In genomic region chr4:54439831-54440243, GRCh38 we compare ENCODE assay signal across 9 cellular contexts.
A peak's percentile ranks its signal among the peaks of the same experiment; 100 is the strongest.
DNase-seq lines count a peak whose midpoint lies in the region; ATAC-seq and TF ChIP-seq lines count a peak whose summit lies in the region.
"Had no signal": no experiment of that assay in that cellular context is flagged by ENCODE, and none has a peak within 500 bp of the region (broad histone marks: within the 10 kb centered on the region; RNA-seq: fewer than 3 reads in every experiment).

No MANE protein-coding gene starts in this region.

- TF ChIP-seq POLR2A in transverse colon (IDR thresholded peaks at IDR 0.05): no peak

- peaks cover 0 to 3% (median 0%) of the 10 kb centered on the region in 4 donors for H3K4me1 ChIP-seq in transverse colon
- H3K4me1 ChIP-seq: A549 had no signal

- no peak for TF ChIP-seq EP300 in transverse colon (IDR thresholded peaks at IDR 0.05; ENCODE audit: low read depth)

- in situ Hi-C loops in transverse colon (cut with MboI; ENCODE audit: low pct_ligation_motif_present in 1 of 4, low pct_unique_long_range_greater_than_20kb in 1 of 4, low sequenced_read_pairs in 3 of 4): loop anchor here in 1 of 4 donors (10.0 kb wide), 1 partner anchor 115 kb away; no protein-coding TSS in a partner anchor

- ATAC-seq in activated B cell treated with CpG ODN at 0.5 μM for 24 hours (ENCODE audit: low read depth) (peak; percentile 47), GM21447 (IDR thresholded peaks at IDR 0.05; ENCODE audit: unreplicated experiment) (no peak), HG03520 (IDR thresholded peaks at IDR 0.05; ENCODE audit: unreplicated experiment) (no peak)
- ATAC-seq: A549 had no signal

- H3K4me3 ChIP-seq in transverse colon: no peak overlapping the region
- H3K4me3 ChIP-seq: A549 had no signal

- no peaks in the 10 kb centered on the region for H3K9me3 Mint-ChIP-seq in activated B cell treated with CpG ODN at 0.5 μM for 24 hours

- peaks cover 5% of the 10 kb centered on the region for H3K27me3 Mint-ChIP-seq in activated B cell treated with CpG ODN at 0.5 μM for 24 hours

- H3K4me1 Mint-ChIP-seq in activated B cell treated with CpG ODN at 0.5 μM for 24 hours: no peaks in the 10 kb centered on the region

- no peaks in the 10 kb centered on the region for H3K36me3 Mint-ChIP-seq in activated B cell treated with CpG ODN at 0.5 μM for 24 hours (ENCODE audit: low read depth)

- POLR2A ChIA-PET in activated B cell treated with CpG ODN at 0.5 μM for 24 hours (lab: Charles Lee): interaction anchor here (0.6 kb wide), 1 partner anchor 126 kb away, joined by 4 read pairs; no protein-coding TSS in a partner anchor

- intact Hi-C loops in activated B cell treated with CpG ODN at 0.5 μM for 24 hours (cut with micrococcal nuclease): loop anchor here (2.0 kb wide), 1 partner anchor 117 kb away; no protein-coding TSS in a partner anchor
- intact Hi-C loops in transverse colon (cut with DNase I; ENCODE audit: low total_unique reads): loop anchor here (10.0 kb wide), 1 partner anchor 115 kb away; no protein-coding TSS in a partner anchor

- H3K36me3 ChIP-seq in transverse colon: no peaks in the 10 kb centered on the region

- no peaks in the 10 kb centered on the region for H3K27me3 ChIP-seq in transverse colon

- H3K9me3 ChIP-seq in transverse colon: no peaks in the 10 kb centered on the region
- H3K9me3 ChIP-seq: A549 had no signal

- no peak overlapping the region for H3K4me3 Mint-ChIP-seq in activated B cell treated with CpG ODN at 0.5 μM for 24 hours

- CTCF ChIA-PET in activated B cell treated with CpG ODN at 0.5 μM for 24 hours (lab: Charles Lee): interaction anchor here (1.0 kb wide), 1 partner anchor 115 kb away, joined by 3 read pairs; no protein-coding TSS in a partner anchor

- TF ChIP-seq CTCF in activated B cell treated with CpG ODN at 0.5 μM for 24 hours (IDR thresholded peaks at IDR 0.05) (no peak), transverse colon (IDR thresholded peaks at IDR 0.05) (no peak)

- peak overlapping the region in 2 of 4 donors; percentile 4 to 20 for H3K27ac ChIP-seq in transverse colon
- H3K27ac ChIP-seq: A549 had no signal

- DNase-seq in NCI-H2196 treated with DMSO at 0.1 percent for 48 hours (lab: John Stamatoyannopoulos, UW; ENCODE audit: unreplicated experiment) (peak; percentile 0), NCI-H2196 (lab: John Stamatoyannopoulos, UW; ENCODE audit: unreplicated experiment) (no peak), activated B cell treated with CpG ODN at 0.5 μM for 24 hours (no peak), hepatic stellate cell (ENCODE audit: low spot score) (peak; percentile 45), transverse colon (peak; percentile 9)
- DNase-seq in activated CD4-positive, alpha-beta T cell treated with anti-CD3 and anti-CD28 coated beads for 48 hours: no peak

- H3K27ac Mint-ChIP-seq in activated B cell treated with CpG ODN at 0.5 μM for 24 hours: no peak overlapping the region

- WGBS in transverse colon (ENCODE audit: low coverage in 1 of 2), 2 donors: 29% methylated on average over 6 of the region's 6 CpGs; no CpG with 5 or more reads in 1 of the 2 donors

Comparison
In these comparisons a context has a peak if more than half of its experiments do, and no peak if none do; other contexts are left out.
1. DNase-seq: peak in NCI-H2196 treated with DMSO at 0.1 percent for 48 hours (single experiment), hepatic stellate cell (single experiment) and transverse colon (single experiment); none in NCI-H2196 (single experiment), activated B cell treated with CpG ODN at 0.5 μM for 24 hours (single experiment) and activated CD4-positive, alpha-beta T cell treated with anti-CD3 and anti-CD28 coated beads for 48 hours (single experiment).